In the genomic region with DNA sequence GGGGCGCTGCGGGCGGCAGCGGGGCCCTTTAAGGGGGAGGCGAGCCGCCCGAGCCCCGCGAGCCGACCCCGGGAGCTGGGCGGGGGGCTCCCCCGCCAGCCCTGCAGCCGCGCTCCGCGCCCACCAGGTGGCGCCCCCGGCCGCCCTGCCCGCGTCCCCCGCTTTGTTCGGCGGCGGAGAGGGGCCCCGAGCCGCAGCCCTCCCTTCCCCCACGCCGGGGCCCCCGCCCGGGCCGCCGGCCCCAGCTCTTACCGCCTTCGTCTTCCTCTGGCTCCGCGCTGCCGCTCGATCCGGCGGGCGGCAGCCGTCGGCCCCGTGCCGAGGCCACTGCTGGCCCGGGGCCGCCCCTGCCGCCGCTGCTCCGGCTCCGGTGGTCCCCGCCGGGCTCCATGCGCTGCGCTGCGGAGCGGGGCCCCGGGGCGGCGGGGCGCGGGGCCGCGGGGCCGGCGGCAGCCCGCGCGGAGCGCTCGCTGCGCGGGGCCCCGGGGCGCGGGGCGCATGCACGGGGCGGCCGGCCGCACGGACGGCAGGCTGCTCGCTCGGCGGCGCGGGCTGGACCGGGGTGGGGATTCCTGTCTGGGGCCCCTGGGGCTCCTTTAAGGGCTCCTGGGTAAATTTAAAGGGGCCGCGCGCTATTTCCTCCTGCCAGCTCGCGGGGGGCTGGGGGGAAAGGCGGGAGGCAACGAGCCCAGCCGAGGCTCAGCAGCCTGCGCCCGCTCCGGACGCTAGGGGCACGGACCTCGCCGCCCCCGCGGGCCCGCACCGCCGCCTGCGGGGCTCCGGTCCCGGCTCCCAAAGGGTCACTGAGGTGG, we compare ENCODE assay signal across 8 cellular contexts. TPM values are rescaled to one million over a fixed set of nuclear protein-coding genes. Genes with fewer than 3 reads are reported as not detected.
DNase-seq lines count a peak whose midpoint lies in the region; ATAC-seq, FAIRE-seq and TF ChIP-seq lines count a peak whose summit lies in the region.

TSS of gene ZFTA (minus strand) at position 544 of the 812 bp plus-strand sequence. CDS start at position 391, 153 bp downstream.

- H3K9me3 ChIP-seq in Caco-2: no peaks in the 10 kb centered on the region
- no peaks in the 10 kb centered on the region for H3K9me3 ChIP-seq in Loucy (ENCODE audit: insufficient read depth, low read depth, low read length)
- no peaks in the 10 kb centered on the region for H3K9me3 ChIP-seq in K562 (replicated peaks; ENCODE audit: control insufficient read depth, insufficient read depth, low read depth, low read length)

- no peaks in the 10 kb centered on the region for H3K9me3 Mint-ChIP-seq in Caco-2 (ENCODE audit: unreplicated experiment)

- no peak for FAIRE-seq in K562 (lab: Jason Lieb, UNC)

- H3K4me2 ChIP-seq in Loucy (ENCODE audit: low read depth, low read length, poor library complexity, severe bottlenecking): peak within 1 kb of the TSS; percentile 98
- H3K4me2 ChIP-seq in K562 (ENCODE audit: insufficient read depth, low read length): peak within 1 kb of the TSS; percentile 72

- peaks cover 39% of the 10 kb centered on the region for H3K4me1 Mint-ChIP-seq in Caco-2 (ENCODE audit: low read depth, unreplicated experiment)

- peak within 1 kb of the TSS; percentile 65 for H3K27ac ChIP-seq in K562 (ENCODE audit: extremely low read depth, low read depth, low read length)

- no TSS peak for BruUV-seq in Caco-2 (replicated peaks; lab: Mats Ljungman, UMichigan)
- BruUV-seq in K562 (replicated peaks; lab: Mats Ljungman, UMichigan): no TSS peak

- peaks cover 37% of the 10 kb centered on the region for H3K4me1 ChIP-seq in Caco-2
- peaks cover 38% of the 10 kb centered on the region for H3K4me1 ChIP-seq in Loucy (ENCODE audit: insufficient read depth, low read length, poor library complexity, severe bottlenecking)
- H3K4me1 ChIP-seq in K562 (replicated peaks in 1 of 2; ENCODE audit: control insufficient read depth in 2 of 2, insufficient read depth in 2 of 2, low read length in 2 of 2): peaks cover 8 to 48% of the 10 kb centered on the region in 2 experiments

- H3K4me3 ChIP-seq in Caco-2 (ENCODE audit: low read depth, low read length) (peak within 1 kb of the TSS; percentile 77), Loucy (ENCODE audit: low read length, poor library complexity, severe bottlenecking) (peak within 1 kb of the TSS; percentile 98), K562 (peak within 1 kb of the TSS; percentile 60), iPS-11a (ENCODE audit: low read depth, low read length) (peak within 1 kb of the TSS; percentile 71), skeletal muscle cell (ENCODE audit: low read depth, low read length) (peak within 1 kb of the TSS; percentile 88)

- ATAC-seq in GM21528 (IDR thresholded peaks at IDR 0.05; ENCODE audit: low FRiP score, unreplicated experiment): peak; percentile 50
- ATAC-seq in K562: peak; percentile 70
- no peak for ATAC-seq in HG03139 (IDR thresholded peaks at IDR 0.05; ENCODE audit: unreplicated experiment)

- peak within 1 kb of the TSS; percentile 74 for H3K9ac ChIP-seq in Loucy (ENCODE audit: low read depth, low read length, poor library complexity, severe bottlenecking)
- peak within 1 kb of the TSS; percentile 63 to 95 for H3K9ac ChIP-seq in K562 (ENCODE audit: insufficient read depth in 1 of 2, low read depth in 2 of 2, low read length in 2 of 2)

- TF ChIP-seq RAD21 in K562 (CRISPR knock-in tag; conservative IDR thresholded peaks at IDR 0.05 in 1 of 2, IDR thresholded peaks at IDR 0.05 in 1 of 2): peak in 1 of 2 experiments; percentile 76; a peak in 3 of 4 replicates

- H3F3A ChIP-seq in Loucy (ENCODE audit: low read depth): peaks cover 4% of the 10 kb centered on the region; the same call in 1 of the 2 replicates

- POLR2A ChIA-PET in Caco-2 (lab: Charles Lee): interaction anchor here (0.7 to 1.1 kb wide), 2 partner anchors 46 to 104 kb away, joined by 3 read pairs; no protein-coding TSS in a partner anchor
- POLR2A ChIA-PET in K562 (lab: Yijun Ruan, JAX): interaction anchor here (0.7 to 1.1 kb wide), 3 partner anchors 42 to 185 kb away, joined by 3 to 4 read pairs (median 3); no protein-coding TSS in a partner anchor

- H3K36me3 ChIP-seq in Caco-2 (ENCODE audit: control insufficient read depth, insufficient read depth, low read length) (peaks cover 5% of the 10 kb centered on the region), Loucy (ENCODE audit: insufficient read depth, low read length) (no peaks in the 10 kb centered on the region), K562 (ENCODE audit: control insufficient read depth, insufficient read depth, low read length) (peaks cover 19% of the 10 kb centered on the region; the same call in 1 of the 3 replicates)

- peak within 1 kb of the TSS; percentile 81 for H2AFZ ChIP-seq in Loucy (ENCODE audit: low read length)
- peak within 1 kb of the TSS; percentile 86 for H2AFZ ChIP-seq in K562 (ENCODE audit: low read depth, low read length)

- H3K27me3 ChIP-seq in Caco-2 (replicated peaks; ENCODE audit: control insufficient read depth, insufficient read depth, low read length) (no peaks in the 10 kb centered on the region), Loucy (ENCODE audit: insufficient read depth, low read length, poor library complexity, severe bottlenecking) (peaks cover 8% of the 10 kb centered on the region), K562 (ENCODE audit: control insufficient read depth in 2 of 2, insufficient read depth in 2 of 2, low read length in 2 of 2) (no peaks in the 10 kb centered on the region)

- H3K79me2 ChIP-seq in Loucy (ENCODE audit: insufficient read depth, low read length): peaks cover 28% of the 10 kb centered on the region
- H3K79me2 ChIP-seq in K562 (ENCODE audit: control insufficient read depth, insufficient read depth, low read length): peaks cover 19% of the 10 kb centered on the region

- no peak for TF ChIP-seq POLR2A in K562 (conservative IDR thresholded peaks at IDR 0.05)

- H3K4me3 Mint-ChIP-seq in Caco-2 (ENCODE audit: unreplicated experiment): peak within 1 kb of the TSS; percentile 99

- under 1% methylated on average over 37 of the region's 114 CpGs for WGBS in K562 (ENCODE audit: insufficient coverage, low coverage, missing lambda C conversion rate)

- CTCF ChIA-PET in Caco-2 (lab: Charles Lee): interaction anchor here (0.6 to 2.3 kb wide), 10 partner anchors 10 to 377 kb away, joined by 3 to 9 read pairs (median 4); partner anchors contain the start of gene RCOR2
- CTCF ChIA-PET in K562 (lab: Yijun Ruan, JAX; ENCODE audit: low intra/inter-chr PET ratio): interaction anchor here (0.6 to 0.8 kb wide), 3 partner anchors 10 to 102 kb away, joined by 3 to 5 read pairs (median 3); no protein-coding TSS in a partner anchor

- H4K20me1 ChIP-seq in Loucy (ENCODE audit: insufficient read depth, low read length, poor library complexity, severe bottlenecking) (peaks cover 35% of the 10 kb centered on the region), K562 (replicated peaks; ENCODE audit: control insufficient read depth, insufficient read depth, low read length) (no peaks in the 10 kb centered on the region)

- in situ Hi-C loops in K562 (cut with MboI): loop anchor here (10.0 kb wide), 1 partner anchor 376 kb away; no protein-coding TSS in a partner anchor

- no peaks in the 10 kb centered on the region for H3K9me2 ChIP-seq in Loucy (replicated peaks; ENCODE audit: low read depth, low read length)

- no peaks in the 10 kb centered on the region for H3K27me3 Mint-ChIP-seq in Caco-2 (ENCODE audit: insufficient read depth, unreplicated experiment)

- H3K36me3 Mint-ChIP-seq in Caco-2 (ENCODE audit: insufficient read depth, unreplicated experiment): peaks cover 33% of the 10 kb centered on the region

- no peak for TF ChIP-seq EP300 in K562 (IDR thresholded peaks at IDR 0.05; ENCODE audit: low read length)

- intact Hi-C loops in Caco-2 (cut with micrococcal nuclease; ENCODE audit: unreplicated experiment): loop anchor here (1.0 to 5.0 kb wide), 4 partner anchors 45 to 176 kb away; partner anchors contain the start of gene SPINDOC
- intact Hi-C loops in K562 (cut with micrococcal nuclease): loop anchor here (5.0 kb wide), 4 partner anchors 44 to 384 kb away; partner anchors contain the start of genes MARK2, RCOR2 and SPINDOC

- DNase-seq in Caco-2 (peak; percentile 75 to 84), T-helper 22 cell (ENCODE audit: low read depth) (peak; percentile 33), K562 (ENCODE audit: extremely low read depth in 1 of 4, low spot score in 3 of 4) (peak; percentile 72 to 91 (median 84)), skeletal muscle cell (ENCODE audit: low read depth) (no peak)

- H3K27ac Mint-ChIP-seq in Caco-2 (ENCODE audit: unreplicated experiment): peak within 1 kb of the TSS; percentile 96

- H3K9me1 ChIP-seq in K562 (ENCODE audit: control insufficient read depth, insufficient read depth, low read length): no peaks in the 10 kb centered on the region

- TF ChIP-seq CTCF in Caco-2 (IDR thresholded peaks at IDR 0.05; ENCODE audit: insufficient read depth in 1 of 2, low read depth in 1 of 2, low read length in 1 of 2, severe bottlenecking in 1 of 2, unreplicated experiment in 1 of 2): peak; percentile 36 to 75
- TF ChIP-seq CTCF in Loucy (conservative IDR thresholded peaks at IDR 0.05; ENCODE audit: low read length): peak; percentile 45
- TF ChIP-seq CTCF in K562 (IDR thresholded peaks at IDR 0.05 in 2 of 3, conservative IDR thresholded peaks at IDR 0.05 in 1 of 3; ENCODE audit: insufficient read depth in 2 of 3, low read depth in 1 of 3, low read length in 3 of 3): peak in 2 of 3 experiments; percentile 64 to 79; a peak in 5 of 6 replicates

TF ChIP-seq in K562, 482 proteins besides CTCF, POLR2A, EP300 and RAD21 (continues in another document):
- TF ChIP-seq POLR2G (IDR thresholded peaks at IDR 0.05; ENCODE audit: low read depth, low read length) (no peak), RBM17 (IDR thresholded peaks at IDR 0.05; ENCODE audit: borderline replicate concordance, low read depth, low read length) (no peak), MAFK (IDR thresholded peaks at IDR 0.05; ENCODE audit: low read length) (no peak)

RNA-seq across cellular contexts. Expression of gene ZFTA, which starts in this region (rescaled TPM):
- total RNA-seq in Caco-2 (2022): 30.8 and 31.0 TPM in 2 replicates
- total RNA-seq in K562 (2011; cell fraction: chromatin; rRNA removed; ENCODE audit: low replicate concordance): 11.1 and 14.8 TPM in 2 replicates
- total RNA-seq in K562 (2011; cell fraction: nucleolus; rRNA removed): 8.8 and 11.5 TPM in 2 replicates
- 12.8 and 16.3 TPM in 2 replicates for total RNA-seq in K562 (2011; cell fraction: nucleoplasm; rRNA removed)
- total RNA-seq in K562 (2014; rRNA removed): 6.7 and 7.6 TPM in 2 replicates
- total RNA-seq in K562 (2014; rRNA removed; fragmentation: Illumina TruSeq; extraction: Trizol): 2.9 and 3.0 TPM in 2 replicates
- 3.7 and 4.2 TPM in 2 replicates for total RNA-seq in K562 (2015; rRNA removed; fragmentation: Illumina TruSeq; extraction: Trizol)
- 8.4 and 12.3 TPM in 2 replicates for total RNA-seq in K562 (2021)
- 2.6 and 2.8 TPM in 2 replicates for polyA plus RNA-seq in K562 (2011; rRNA removed)
- 1.7 and 4.1 TPM in 2 replicates for polyA plus RNA-seq in K562 (2011; cell fraction: cytosol; rRNA removed)
- 10.4 and 14.9 TPM in 2 replicates for polyA plus RNA-seq in K562 (2011; cell fraction: nucleus; rRNA removed)
- 3.1 and 3.3 TPM in 2 replicates for polyA plus RNA-seq in K562 (2012)
- 2.5 and 2.6 TPM in 2 replicates for polyA plus RNA-seq in K562 (2014; fragmentation: Illumina TruSeq; extraction: Trizol)
- under 1 TPM; 0.45 TPM for polyA plus RNA-seq in K562 (2014; fragmentation: Nextera tagmentation; extraction: Ambion mirVana)
- 4.6 and 5.1 TPM in 2 replicates for polyA plus RNA-seq in K562 (2014; rRNA removed)
- polyA minus RNA-seq in K562 (2011; rRNA and poly(A)+ RNA removed): 1.9 and 2.1 TPM in 2 replicates
- 2.3 and 4.7 TPM in 2 replicates for polyA minus RNA-seq in K562 (2011; cell fraction: cytosol; rRNA and poly(A)+ RNA removed)
- polyA minus RNA-seq in K562 (2011; cell fraction: nucleus; rRNA and poly(A)+ RNA removed): 5.1 and 5.3 TPM in 2 replicates
